ENCODE assay signal across 8 cellular contexts in genomic region chr17:43578699-43579569, GRCh38. TPM values are rescaled to one million over a fixed set of nuclear protein-coding genes. Genes with fewer than 3 reads are reported as not detected.
DNase-seq lines count a peak whose midpoint lies in the region; ATAC-seq lines count a peak whose summit lies in the region.

No MANE protein-coding gene starts in this region.

- no peaks in the 10 kb centered on the region for H3K36me3 Mint-ChIP-seq in activated naive CD8-positive, alpha-beta T cell treated with anti-CD3 and anti-CD28 coated beads, Interleukin-2, amount 50 U/mL, for 24 hours (ENCODE audit: low read depth)

- ATAC-seq in GM21786 (IDR thresholded peaks at IDR 0.05; ENCODE audit: unreplicated experiment) (peak; percentile 70), HG03159 (IDR thresholded peaks at IDR 0.05; ENCODE audit: unreplicated experiment) (no peak)
- peak; percentile 53 for ATAC-seq in activated naive CD8-positive, alpha-beta T cell treated with anti-CD3 and anti-CD28 coated beads, Interleukin-2, amount 50 U/mL, for 24 hours

- H3K27me3 Mint-ChIP-seq in activated naive CD8-positive, alpha-beta T cell treated with anti-CD3 and anti-CD28 coated beads, Interleukin-2, amount 50 U/mL, for 24 hours: no peaks in the 10 kb centered on the region

- H3K27ac Mint-ChIP-seq in activated naive CD8-positive, alpha-beta T cell treated with anti-CD3 and anti-CD28 coated beads, Interleukin-2, amount 50 U/mL, for 24 hours: no peak overlapping the region

- DNase-seq in COR-L47 (lab: John Stamatoyannopoulos, UW): peak; percentile 83
- peak; percentile 77 for DNase-seq in NCI-H748 (lab: John Stamatoyannopoulos, UW; ENCODE audit: unreplicated experiment)
- peak; percentile 32 for DNase-seq in activated naive CD8-positive, alpha-beta T cell treated with anti-CD3 and anti-CD28 coated beads, Interleukin-2, amount 50 U/mL, for 24 hours
- DNase-seq in lung microvascular endothelial cell (ENCODE audit: low read depth in 2 of 2): peak; percentile 75 to 83
- DNase-seq in NOMO-1 treated with DMSO at 0.1 percent for 48 hours (lab: John Stamatoyannopoulos, UW; ENCODE audit: unreplicated experiment): no peak
- DNase-seq in KG1 (lab: John Stamatoyannopoulos, UW): no peak

- H3K4me1 Mint-ChIP-seq in activated naive CD8-positive, alpha-beta T cell treated with anti-CD3 and anti-CD28 coated beads, Interleukin-2, amount 50 U/mL, for 24 hours: peaks cover 13% of the 10 kb centered on the region

- H3K9me3 Mint-ChIP-seq in activated naive CD8-positive, alpha-beta T cell treated with anti-CD3 and anti-CD28 coated beads, Interleukin-2, amount 50 U/mL, for 24 hours: no peaks in the 10 kb centered on the region

- H3K4me3 Mint-ChIP-seq in activated naive CD8-positive, alpha-beta T cell treated with anti-CD3 and anti-CD28 coated beads, Interleukin-2, amount 50 U/mL, for 24 hours: no peak overlapping the region

RNA-seq across cellular contexts. Expression of gene ETV4, which starts 32.8 kb away (rescaled TPM):
- 2.4 and 4.4 TPM in 2 replicates for total RNA-seq in lung microvascular endothelial cell

Comparison
In these comparisons a context has a peak if more than half of its experiments do, and no peak if none do; other contexts are left out.
1. DNase-seq: peak in COR-L47 (single experiment), NCI-H748 (single experiment), activated naive CD8-positive, alpha-beta T cell treated with anti-CD3 and anti-CD28 coated beads, Interleukin-2, amount 50 U/mL, for 24 hours (single experiment) and lung microvascular endothelial cell (2 of 2); none in NOMO-1 treated with DMSO at 0.1 percent for 48 hours (single experiment) and KG1 (single experiment).